In the genomic region with DNA sequence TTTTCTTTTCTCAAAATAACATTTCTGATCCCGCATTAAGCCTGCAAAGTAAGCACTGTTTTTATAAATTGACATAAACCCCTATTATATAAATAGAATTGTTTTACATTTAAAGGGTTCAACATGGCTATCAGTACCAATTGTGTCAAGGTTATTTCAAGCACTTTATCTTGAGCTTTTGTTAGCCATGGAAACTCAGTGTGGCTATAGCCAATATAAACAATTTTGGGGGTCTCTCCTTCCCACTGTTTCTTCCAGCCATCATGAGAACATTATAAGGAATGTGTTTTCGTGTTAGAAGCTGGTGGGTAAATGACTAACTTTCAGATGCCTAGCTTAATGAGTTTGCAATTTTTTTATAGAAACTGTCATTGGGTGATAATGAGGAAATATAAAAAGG, we compare ENCODE assay signal across 15 cellular contexts.
DNase-seq lines count a peak whose midpoint lies in the region; TF ChIP-seq lines count a peak whose summit lies in the region.
"Had no signal": no experiment of that assay in that cellular context is flagged by ENCODE, and none has a peak within 500 bp of the region (broad histone marks: within the 10 kb centered on the region; RNA-seq: fewer than 3 reads in every experiment).

No MANE protein-coding gene starts in this region.

- H3K4me3 ChIP-seq in left ventricle myocardium inferior (no peak overlapping the region), right atrium auricular region (no peak overlapping the region), osteoblast (ENCODE audit: insufficient read depth, low read length) (no peak overlapping the region)
- H3K4me3 ChIP-seq: BLaER1, GM23338 had no signal

- intact Hi-C loops in left ventricle myocardium inferior (cut with micrococcal nuclease), result no loop called here

- H2AFZ ChIP-seq in osteoblast (ENCODE audit: low read length), result no peak overlapping the region
- H2AFZ ChIP-seq: GM23338 had no signal

- H3K27ac ChIP-seq in left ventricle myocardium inferior (replicated peaks) (peak overlapping the region; percentile 24), right atrium auricular region (no peak overlapping the region), osteoblast (ENCODE audit: low read depth, low read length) (peak overlapping the region; percentile 10)
- H3K27ac ChIP-seq: BLaER1 had no signal

- no peaks in the 10 kb centered on the region for H3K79me2 ChIP-seq in osteoblast (ENCODE audit: insufficient read depth, low read length)

- H3K27me3 ChIP-seq in left ventricle myocardium inferior (ENCODE audit: low read depth) (no peaks in the 10 kb centered on the region), right atrium auricular region (no peaks in the 10 kb centered on the region), osteoblast (ENCODE audit: insufficient read depth, low read length) (no peaks in the 10 kb centered on the region)
- H3K27me3 ChIP-seq: BLaER1 had no signal

- H3K36me3 ChIP-seq in left ventricle myocardium inferior, result peaks cover 4% of the 10 kb centered on the region
- H3K36me3 ChIP-seq in right atrium auricular region, result peaks cover 10% of the 10 kb centered on the region
- H3K36me3 ChIP-seq in osteoblast (ENCODE audit: insufficient read depth, low read length), result no peaks in the 10 kb centered on the region

- H3K4me2 ChIP-seq in osteoblast (ENCODE audit: insufficient read depth, low read length), result no peak overlapping the region
- H3K4me2 ChIP-seq: BLaER1, GM23338 had no signal

- H3K4me1 ChIP-seq in left ventricle myocardium inferior, result peaks cover 22% of the 10 kb centered on the region
- peaks cover 0 to 17% of the 10 kb centered on the region in 2 donors for H3K4me1 ChIP-seq in right atrium auricular region
- H3K4me1 ChIP-seq in osteoblast (ENCODE audit: insufficient read depth, low read length), result peaks cover 12% of the 10 kb centered on the region

- no peaks in the 10 kb centered on the region for H4K20me1 ChIP-seq in osteoblast (ENCODE audit: insufficient read depth, low read length)
- H4K20me1 ChIP-seq: BLaER1 had no signal

- DNase-seq in left ventricle myocardium inferior, result no peak
- no peak for DNase-seq in right atrium auricular region (ENCODE audit: low spot score)
- DNase-seq in astrocyte of the hippocampus (ENCODE audit: low read depth, low spot score), result peak; percentile 78
- DNase-seq in osteoblast (ENCODE audit: insufficient read length, low spot score, missing footprints), result no peak
- DNase-seq in HUDEP-2 (lab: John Stamatoyannopoulos, UW; ENCODE audit: unreplicated experiment in 76 of 76), result no peak
- DNase-seq in SW480 (ENCODE audit: low spot score), result no peak
- DNase-seq in amniotic stem cell (lab: John Stamatoyannopoulos, UW), result no peak
- DNase-seq: 8988T; CD4-positive, alpha-beta memory T cell; DMS153; DMS79; GDM1; HCEC 1CT had no signal

- H3K9me3 ChIP-seq in left ventricle myocardium inferior (replicated peaks) (no peaks in the 10 kb centered on the region), right atrium auricular region (no peaks in the 10 kb centered on the region), osteoblast (ENCODE audit: low read depth, low read length) (no peaks in the 10 kb centered on the region)

- TF ChIP-seq CTCF in left ventricle myocardium inferior (IDR thresholded peaks at IDR 0.05; ENCODE audit: borderline replicate concordance) (no peak), right atrium auricular region (IDR thresholded peaks at IDR 0.05) (no peak), osteoblast (IDR thresholded peaks at IDR 0.05; ENCODE audit: extremely low read depth, low read depth, low read length) (no peak)

Comparison
In these comparisons a context has a peak if more than half of its experiments do, and no peak if none do; other contexts are left out.
1. H3K27ac ChIP-seq: peak in left ventricle myocardium inferior (single experiment) and osteoblast (single experiment); none in right atrium auricular region (0 of 2).